ENCODE assay signal across 17 cellular contexts in the genomic region with DNA sequence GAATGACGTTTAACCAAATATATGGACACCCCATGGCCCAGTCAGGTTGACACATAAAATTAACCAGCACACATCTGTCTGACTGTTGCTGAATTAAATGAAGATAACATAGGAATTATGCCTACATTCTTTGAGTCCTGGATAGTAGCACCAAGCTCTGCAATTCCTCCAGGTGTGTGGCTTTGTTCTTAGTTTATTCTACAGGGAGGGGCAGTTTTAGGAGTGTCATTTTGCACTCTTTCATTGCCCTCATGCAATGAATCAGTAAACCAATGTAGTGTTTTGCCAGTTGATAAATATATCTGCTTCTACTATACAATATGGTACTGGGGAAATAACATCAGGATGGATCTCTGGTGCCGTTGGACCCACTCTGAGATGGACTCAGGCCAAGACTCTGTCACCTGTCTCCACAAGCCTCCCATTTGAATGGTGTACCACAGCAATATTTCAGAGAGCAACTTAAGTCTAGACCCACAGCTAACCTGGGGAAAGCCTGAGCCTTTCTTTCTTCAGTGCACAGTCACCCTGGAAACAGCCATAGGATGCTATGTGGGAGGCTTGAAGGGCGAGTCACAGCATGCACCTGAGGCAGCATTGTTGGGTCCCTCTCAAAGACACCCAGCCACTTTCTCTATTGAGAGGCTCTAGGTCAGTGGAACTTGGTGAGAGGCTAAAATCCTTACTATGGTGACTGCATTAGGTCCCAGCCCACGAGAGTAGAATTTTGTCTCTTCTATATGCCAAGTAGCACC.
DNase-seq lines count a peak whose midpoint lies in the region; ATAC-seq and TF ChIP-seq lines count a peak whose summit lies in the region.
"Had no signal": no experiment of that assay in that cellular context is flagged by ENCODE, and none has a peak within 500 bp of the region (broad histone marks: within the 10 kb centered on the region; RNA-seq: fewer than 3 reads in every experiment).

No MANE protein-coding gene starts in this region.

- no peaks in the 10 kb centered on the region for H3K79me2 ChIP-seq in HCT116 (ENCODE audit: insufficient read depth, low read length)

- no peak overlapping the region for H3K27ac ChIP-seq in BLaER1 treated with 17β-estradiol and CSF1 and Interleukin-3, amounts not matched to agents 10 nM and 100 nM
- H3K27ac ChIP-seq in HCT116 (ENCODE audit: low read depth, low read length) = no peak overlapping the region
- H3K27ac ChIP-seq: A549 had no signal

- peak overlapping the region; percentile 39 to 70 (median 62); a peak in 21 of 22 replicates for H3K4me2 ChIP-seq in BLaER1 treated with 17β-estradiol and CSF1 and Interleukin-3, amounts not matched to agents 10 nM and 100 nM
- peak overlapping the region; percentile 35; the same call in 1 of the 2 replicates for H3K4me2 ChIP-seq in HCT116 (ENCODE audit: low read length)
- H3K4me2 ChIP-seq: A549 had no signal

- H3K27ac Mint-ChIP-seq in activated naive CD4-positive, alpha-beta T cell treated with anti-CD3 and anti-CD28 coated beads, Interleukin-2, amount 50 U/mL, for 72 hours = no peak overlapping the region
- H3K27ac Mint-ChIP-seq in endothelial cell (ENCODE audit: unreplicated experiment) = no peak overlapping the region
- H3K27ac Mint-ChIP-seq: H9 had no signal

- no peak for TF ChIP-seq RAD21 in HCT116 (IDR thresholded peaks at IDR 0.05; ENCODE audit: low read depth)

- H3K36me3 Mint-ChIP-seq in activated naive CD4-positive, alpha-beta T cell treated with anti-CD3 and anti-CD28 coated beads, Interleukin-2, amount 50 U/mL, for 72 hours = no peaks in the 10 kb centered on the region
- peaks cover under 1% of the 10 kb centered on the region for H3K36me3 Mint-ChIP-seq in endothelial cell (ENCODE audit: low read depth, unreplicated experiment)

- CTCF ChIA-PET in HCT116 (lab: Charles Lee) = no interaction called here

- no peaks in the 10 kb centered on the region for H3K9me2 ChIP-seq in HCT116 (ENCODE audit: insufficient read depth)

- peaks cover 12 to 18% (median 16%) of the 10 kb centered on the region in 10 experiments for H3K4me1 ChIP-seq in BLaER1 treated with 17β-estradiol and CSF1 and Interleukin-3, amounts not matched to agents 10 nM and 100 nM
- H3K4me1 ChIP-seq in HCT116 (ENCODE audit: control insufficient read depth in 1 of 2, insufficient read depth in 2 of 2, low read length in 2 of 2) = peaks cover 0 to 12% of the 10 kb centered on the region in 2 experiments; a peak in 2 of 4 replicates
- H3K4me1 ChIP-seq: A549, Caco-2 had no signal

- no peak for TF ChIP-seq POLR2A in HCT116 (IDR thresholded peaks at IDR 0.05; ENCODE audit: borderline replicate concordance, extremely low read depth, insufficient read depth, insufficient read length)

- no TSS peak for BruUV-seq in HCT116 (replicated peaks; lab: Mats Ljungman, UMichigan)

- no peaks in the 10 kb centered on the region for H3K27me3 Mint-ChIP-seq in endothelial cell (ENCODE audit: unreplicated experiment)

- no peaks in the 10 kb centered on the region for H4K20me1 ChIP-seq in BLaER1 treated with 17β-estradiol and CSF1 and Interleukin-3, amounts not matched to agents 10 nM and 100 nM
- H4K20me1 ChIP-seq in HCT116 (ENCODE audit: insufficient read depth) = no peaks in the 10 kb centered on the region

- DNase-seq in HCT116 (ENCODE audit: low read depth, low spot score) (no peak), SW480 (ENCODE audit: low spot score) (peak; percentile 43), kidney tubule cell (ENCODE audit: low spot score) (peak; percentile 79), NOMO-1 (lab: John Stamatoyannopoulos, UW; ENCODE audit: unreplicated experiment in 2 of 2) (no peak), endothelial cell (ENCODE audit: low spot score) (no peak)
- DNase-seq in activated naive CD4-positive, alpha-beta T cell treated with anti-CD3 and anti-CD28 coated beads, Interleukin-2, amount 50 U/mL, for 72 hours (ENCODE audit: low spot score in 2 of 2) = no peak
- DNase-seq: Caco-2, DND-41, H9, NCI-H1048, NCI-H1694, NCI-H2107, NCI-H82 had no signal

- no peak for TF ChIP-seq CTCF in HCT116 (IDR thresholded peaks at IDR 0.05 in 2 of 3, conservative IDR thresholded peaks at IDR 0.05 in 1 of 3; ENCODE audit: borderline replicate concordance in 1 of 3, insufficient read depth in 1 of 3, low read depth in 2 of 3, low read length in 2 of 3)
- no peak for TF ChIP-seq CTCF in endothelial cell (IDR thresholded peaks at IDR 0.05; ENCODE audit: unreplicated experiment)

- 0 out of 22 replicates have a peak, but pooled peaks cover 0 to 3% (median 0%) of the 10 kb centered on the region in 11 experiments for H3K9me3 ChIP-seq in BLaER1 treated with 17β-estradiol and CSF1 and Interleukin-3, amounts not matched to agents 10 nM and 100 nM (replicated peaks in 1 of 11)
- no peaks in the 10 kb centered on the region for H3K9me3 ChIP-seq in HCT116 (ENCODE audit: control insufficient read depth in 1 of 2, insufficient read depth in 1 of 2, low read depth in 1 of 2, low read length in 2 of 2)
- H3K9me3 ChIP-seq: A549, Caco-2 had no signal

- ATAC-seq in HCT116 (peak; percentile 74), HG02571 (IDR thresholded peaks at IDR 0.05; ENCODE audit: unreplicated experiment) (no peak)
- ATAC-seq in activated naive CD4-positive, alpha-beta T cell treated with anti-CD3 and anti-CD28 coated beads, Interleukin-2, amount 50 U/mL, for 72 hours = no peak
- ATAC-seq: A549, K562 had no signal

- RAD21 ChIA-PET in HCT116 (lab: Charles Lee; ENCODE audit: low non-redundant PET in 1 of 2, low total read pairs in 2 of 2, uncharacterized antibody in 2 of 2, unreplicated experiment in 2 of 2) = no interaction called here

- peaks cover 0 to 20% (median 0%) of the 10 kb centered on the region in 11 experiments; a peak in 2 of 22 replicates for H3K27me3 ChIP-seq in BLaER1 treated with 17β-estradiol and CSF1 and Interleukin-3, amounts not matched to agents 10 nM and 100 nM
- H3K27me3 ChIP-seq in HCT116 (ENCODE audit: insufficient read depth, low read length) = no peaks in the 10 kb centered on the region

- H3K36me3 ChIP-seq in BLaER1 treated with 17β-estradiol and CSF1 and Interleukin-3, amounts not matched to agents 10 nM and 100 nM = no peaks in the 10 kb centered on the region
- no peaks in the 10 kb centered on the region for H3K36me3 ChIP-seq in HCT116 (ENCODE audit: control insufficient read depth in 1 of 2, insufficient read depth in 2 of 2, low read length in 2 of 2)

- intact Hi-C loops in HCT116 (cut with micrococcal nuclease) = no loop called here

- H3K9me3 Mint-ChIP-seq in activated naive CD4-positive, alpha-beta T cell treated with anti-CD3 and anti-CD28 coated beads, Interleukin-2, amount 50 U/mL, for 72 hours = peaks cover 0 to 1% of the 10 kb centered on the region in 2 donors
- no peaks in the 10 kb centered on the region for H3K9me3 Mint-ChIP-seq in endothelial cell (ENCODE audit: unreplicated experiment)
- H3K9me3 Mint-ChIP-seq: H9 had no signal

- H3K4me3 Mint-ChIP-seq in endothelial cell (ENCODE audit: unreplicated experiment) = no peak overlapping the region
- H3K4me3 Mint-ChIP-seq: H9 had no signal

- H3K9ac ChIP-seq in BLaER1 treated with 17β-estradiol and CSF1 and Interleukin-3, amounts not matched to agents 10 nM and 100 nM = no peak overlapping the region
- no peak overlapping the region for H3K9ac ChIP-seq in HCT116 (ENCODE audit: low read length)

- H3K4me1 Mint-ChIP-seq in endothelial cell (ENCODE audit: unreplicated experiment) = peaks cover 8% of the 10 kb centered on the region

- H2AFZ ChIP-seq in HCT116 (ENCODE audit: low read depth, low read length, poor library complexity, severe bottlenecking) = no peak overlapping the region

- POLR2A ChIA-PET in HCT116 (lab: Charles Lee) = no interaction called here

- H3K4me3 ChIP-seq in BLaER1 treated with 17β-estradiol and CSF1 and Interleukin-3, amounts not matched to agents 10 nM and 100 nM = no peak overlapping the region
- no peak overlapping the region for H3K4me3 ChIP-seq in HCT116 (replicated peaks in 1 of 2; ENCODE audit: low read depth in 1 of 2, low read length in 2 of 2)
- H3K4me3 ChIP-seq: A549, K562 had no signal

TF ChIP-seq in HCT116, 20 proteins besides CTCF, POLR2A, EP300 and RAD21 (continues in another document):
- no peak for TF ChIP-seq ZFX (IDR thresholded peaks at IDR 0.05)
- TF ChIP-seq, protein P1, sequence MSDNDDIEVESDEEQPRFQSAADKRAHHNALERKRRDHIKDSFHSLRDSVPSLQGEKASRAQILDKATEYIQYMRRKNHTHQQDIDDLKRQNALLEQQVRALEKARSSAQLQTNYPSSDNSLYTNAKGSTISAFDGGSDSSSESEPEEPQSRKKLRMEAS (IDR thresholded peaks at IDR 0.05) = no peak
- TF ChIP-seq POLR2AphosphoS5 (IDR thresholded peaks at IDR 0.05; ENCODE audit: low read depth, low read length) = no peak
- TF ChIP-seq YY1 (IDR thresholded peaks at IDR 0.05; ENCODE audit: extremely low read depth, insufficient replicate concordance, low read depth, low read length) = no peak
- TF ChIP-seq, protein P2, sequence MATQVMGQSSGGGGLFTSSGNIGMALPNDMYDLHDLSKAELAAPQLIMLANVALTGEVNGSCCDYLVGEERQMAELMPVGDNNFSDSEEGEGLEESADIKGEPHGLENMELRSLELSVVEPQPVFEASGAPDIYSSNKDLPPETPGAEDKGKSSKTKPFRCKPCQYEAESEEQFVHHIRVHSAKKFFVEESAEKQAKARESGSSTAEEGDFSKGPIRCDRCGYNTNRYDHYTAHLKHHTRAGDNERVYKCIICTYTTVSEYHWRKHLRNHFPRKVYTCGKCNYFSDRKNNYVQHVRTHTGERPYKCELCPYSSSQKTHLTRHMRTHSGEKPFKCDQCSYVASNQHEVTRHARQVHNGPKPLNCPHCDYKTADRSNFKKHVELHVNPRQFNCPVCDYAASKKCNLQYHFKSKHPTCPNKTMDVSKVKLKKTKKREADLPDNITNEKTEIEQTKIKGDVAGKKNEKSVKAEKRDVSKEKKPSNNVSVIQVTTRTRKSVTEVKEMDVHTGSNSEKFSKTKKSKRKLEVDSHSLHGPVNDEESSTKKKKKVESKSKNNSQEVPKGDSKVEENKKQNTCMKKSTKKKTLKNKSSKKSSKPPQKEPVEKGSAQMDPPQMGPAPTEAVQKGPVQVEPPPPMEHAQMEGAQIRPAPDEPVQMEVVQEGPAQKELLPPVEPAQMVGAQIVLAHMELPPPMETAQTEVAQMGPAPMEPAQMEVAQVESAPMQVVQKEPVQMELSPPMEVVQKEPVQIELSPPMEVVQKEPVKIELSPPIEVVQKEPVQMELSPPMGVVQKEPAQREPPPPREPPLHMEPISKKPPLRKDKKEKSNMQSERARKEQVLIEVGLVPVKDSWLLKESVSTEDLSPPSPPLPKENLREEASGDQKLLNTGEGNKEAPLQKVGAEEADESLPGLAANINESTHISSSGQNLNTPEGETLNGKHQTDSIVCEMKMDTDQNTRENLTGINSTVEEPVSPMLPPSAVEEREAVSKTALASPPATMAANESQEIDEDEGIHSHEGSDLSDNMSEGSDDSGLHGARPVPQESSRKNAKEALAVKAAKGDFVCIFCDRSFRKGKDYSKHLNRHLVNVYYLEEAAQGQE (IDR thresholded peaks at IDR 0.05; ENCODE audit: low read depth) = no peak
- no peak for TF ChIP-seq EGR1 (IDR thresholded peaks at IDR 0.05; ENCODE audit: low read depth)
- TF ChIP-seq FOSL1 (IDR thresholded peaks at IDR 0.05; ENCODE audit: low read depth) = no peak
- no peak for TF ChIP-seq SP1 (IDR thresholded peaks at IDR 0.05; ENCODE audit: low read depth)
- TF ChIP-seq SRF (IDR thresholded peaks at IDR 0.05; ENCODE audit: low read depth) = no peak

Comparison
In these comparisons a context has a peak if more than half of its experiments do, and no peak if none do; other contexts are left out.
1. DNase-seq: peak in SW480 (single experiment) and kidney tubule cell (single experiment); none in HCT116 (single experiment), activated naive CD4-positive, alpha-beta T cell treated with anti-CD3 and anti-CD28 coated beads, Interleukin-2, amount 50 U/mL, for 72 hours (0 of 2), NOMO-1 (0 of 2) and endothelial cell (single experiment).